ENCODE assay signal across 16 cellular contexts in genomic region chr18:13138822-13139139, GRCh38.
DNase-seq lines count a peak whose midpoint lies in the region; ATAC-seq, FAIRE-seq and TF ChIP-seq lines count a peak whose summit lies in the region.
"Had no signal": no experiment of that assay in that cellular context is flagged by ENCODE, and none has a peak within 500 bp of the region (broad histone marks: within the 10 kb centered on the region; RNA-seq: fewer than 3 reads in every experiment).

No MANE protein-coding gene starts in this region.

- peak overlapping the region; percentile 6; the same call in 1 of the 2 replicates for H3K9ac ChIP-seq in OCI-LY1 (ENCODE audit: low read length)

- FAIRE-seq in pancreas (lab: Jason Lieb, UNC): no peak

- 87 to 91% methylated on average over 5 of the region's 5 CpGs for WGBS in pancreas, 2 donors

- no peaks in the 10 kb centered on the region for H3K27me3 Mint-ChIP-seq in activated T-cell treated with anti-CD3 and anti-CD28 coated beads, Interleukin-2, amount 50 U/mL, for 4 hours (ENCODE audit: low read depth)
- H3K27me3 Mint-ChIP-seq in central memory CD8-positive, alpha-beta T cell: peaks cover 10% of the 10 kb centered on the region

- no peak for ATAC-seq in activated T-cell treated with anti-CD3 and anti-CD28 coated beads, Interleukin-2, amount 50 U/mL, for 4 hours
- ATAC-seq in central memory CD8-positive, alpha-beta T cell (replicated peaks; ENCODE audit: extremely low read depth, poor library complexity, severe bottlenecking): no peak
- no peak for ATAC-seq in stimulated activated effector memory CD8-positive, alpha-beta T cell treated with anti-CD3 and anti-CD28 coated beads, Interleukin-12 subunit alpha, Interleukin-12 subunit beta, amount 100 ng/mL, for 72 hours
- ATAC-seq in HG03342 (IDR thresholded peaks at IDR 0.05; ENCODE audit: unreplicated experiment) (no peak), pancreas (no peak)
- ATAC-seq: foreskin keratinocyte had no signal

- H3K4me3 Mint-ChIP-seq in activated T-cell treated with anti-CD3 and anti-CD28 coated beads, Interleukin-2, amount 50 U/mL, for 4 hours: peak overlapping the region; percentile 89
- peak overlapping the region; percentile 95 for H3K4me3 Mint-ChIP-seq in central memory CD8-positive, alpha-beta T cell
- H3K4me3 Mint-ChIP-seq in stimulated activated effector memory CD8-positive, alpha-beta T cell treated with anti-CD3 and anti-CD28 coated beads, Interleukin-12 subunit alpha, Interleukin-12 subunit beta, amount 100 ng/mL, for 72 hours: peak overlapping the region; percentile 90

- no peaks in the 10 kb centered on the region for H4K20me1 ChIP-seq in OCI-LY1 (ENCODE audit: insufficient read depth, low read length)

- H3K79me2 ChIP-seq in OCI-LY1 (ENCODE audit: insufficient read depth, low read length): no peaks in the 10 kb centered on the region

- no peak for DNase-seq in activated T-cell treated with anti-CD3 and anti-CD28 coated beads, Interleukin-2, amount 50 U/mL, for 4 hours
- DNase-seq in activated T-cell treated with anti-CD3 and anti-CD28 coated beads for 4 hours (no peak), C1 segment of cervical spinal cord (lab: John Stamatoyannopoulos, UW) (no peak), pancreas (no peak)
- DNase-seq in central memory CD8-positive, alpha-beta T cell (ENCODE audit: low spot score in 2 of 2): no peak
- no peak for DNase-seq in stimulated activated effector memory CD8-positive, alpha-beta T cell treated with anti-CD3 and anti-CD28 coated beads, Interleukin-12 subunit alpha, Interleukin-12 subunit beta, amount 100 ng/mL, for 72 hours (ENCODE audit: low spot score in 2 of 2)
- DNase-seq: amniotic stem cell; foreskin keratinocyte; left lung; NCI-H1092; right cardiac atrium; stimulated activated CD4-positive, alpha-beta T cell treated with anti-CD3 and anti-CD28 coated beads, Interleukin-1b, Interleukin-23, amount 100 ng/mL, for 48 hours; T-helper 9 cell; transverse colon had no signal

- H3K9me3 Mint-ChIP-seq in activated T-cell treated with anti-CD3 and anti-CD28 coated beads, Interleukin-2, amount 50 U/mL, for 4 hours: peaks cover 4% of the 10 kb centered on the region
- H3K9me3 Mint-ChIP-seq in central memory CD8-positive, alpha-beta T cell: peaks cover 8% of the 10 kb centered on the region
- H3K9me3 Mint-ChIP-seq in stimulated activated effector memory CD8-positive, alpha-beta T cell treated with anti-CD3 and anti-CD28 coated beads, Interleukin-12 subunit alpha, Interleukin-12 subunit beta, amount 100 ng/mL, for 72 hours: no peaks in the 10 kb centered on the region

- H3K27ac Mint-ChIP-seq in central memory CD8-positive, alpha-beta T cell (ENCODE audit: low read depth): peak overlapping the region; percentile 96
- peak overlapping the region; percentile 88 for H3K27ac Mint-ChIP-seq in stimulated activated effector memory CD8-positive, alpha-beta T cell treated with anti-CD3 and anti-CD28 coated beads, Interleukin-12 subunit alpha, Interleukin-12 subunit beta, amount 100 ng/mL, for 72 hours

- intact Hi-C loops in pancreas (cut with DNase I): no loop called here

- no peaks in the 10 kb centered on the region for H3F3A ChIP-seq in OCI-LY1 (ENCODE audit: insufficient read depth, low read length)

- no peaks in the 10 kb centered on the region for H3K27me3 ChIP-seq in OCI-LY1 (ENCODE audit: insufficient read depth, low read length)
- no peaks in the 10 kb centered on the region for H3K27me3 ChIP-seq in pancreas
- H3K27me3 ChIP-seq: transverse colon had no signal

- peaks cover 23% of the 10 kb centered on the region for H3K4me1 Mint-ChIP-seq in activated T-cell treated with anti-CD3 and anti-CD28 coated beads, Interleukin-2, amount 50 U/mL, for 4 hours (ENCODE audit: low read depth)
- peaks cover 33% of the 10 kb centered on the region for H3K4me1 Mint-ChIP-seq in central memory CD8-positive, alpha-beta T cell
- peaks cover 25% of the 10 kb centered on the region for H3K4me1 Mint-ChIP-seq in stimulated activated effector memory CD8-positive, alpha-beta T cell treated with anti-CD3 and anti-CD28 coated beads, Interleukin-12 subunit alpha, Interleukin-12 subunit beta, amount 100 ng/mL, for 72 hours

- H2AFZ ChIP-seq in OCI-LY1 (ENCODE audit: low read length): no peak overlapping the region

- no peaks in the 10 kb centered on the region; the same call in 1 of the 2 replicates for H3K36me3 ChIP-seq in OCI-LY1 (ENCODE audit: insufficient read depth, low read length)
- no peaks in the 10 kb centered on the region for H3K36me3 ChIP-seq in pancreas
- H3K36me3 ChIP-seq: left lung, transverse colon had no signal

- peaks cover 37% of the 10 kb centered on the region for H3K4me1 ChIP-seq in OCI-LY1 (ENCODE audit: insufficient read depth, low read length, severe bottlenecking)
- H3K4me1 ChIP-seq in pancreas: no peaks in the 10 kb centered on the region
- H3K4me1 ChIP-seq: foreskin keratinocyte had no signal

- H3K9me3 ChIP-seq in OCI-LY1 (ENCODE audit: low read length): peaks cover 14% of the 10 kb centered on the region
- H3K9me3 ChIP-seq in pancreas: peaks cover 0 to 1% (median 0%) of the 10 kb centered on the region in 4 donors

- H3K27ac ChIP-seq in OCI-LY1 (ENCODE audit: low read depth, low read length, poor library complexity, severe bottlenecking) (peak overlapping the region; percentile 44), pancreas (no peak overlapping the region)
- H3K27ac ChIP-seq: foreskin keratinocyte had no signal

- peak overlapping the region; percentile 73 for H3K4me2 ChIP-seq in OCI-LY1 (ENCODE audit: low read length)

- TF ChIP-seq CTCF in OCI-LY1 (IDR thresholded peaks at IDR 0.05; ENCODE audit: low read length) (no peak), pancreas (IDR thresholded peaks at IDR 0.05) (no peak)

- no peaks in the 10 kb centered on the region for H3K36me3 Mint-ChIP-seq in activated T-cell treated with anti-CD3 and anti-CD28 coated beads, Interleukin-2, amount 50 U/mL, for 4 hours (ENCODE audit: insufficient read depth)
- H3K36me3 Mint-ChIP-seq in central memory CD8-positive, alpha-beta T cell (ENCODE audit: insufficient read depth): peaks cover 15% of the 10 kb centered on the region
- no peaks in the 10 kb centered on the region for H3K36me3 Mint-ChIP-seq in stimulated activated effector memory CD8-positive, alpha-beta T cell treated with anti-CD3 and anti-CD28 coated beads, Interleukin-12 subunit alpha, Interleukin-12 subunit beta, amount 100 ng/mL, for 72 hours

- peak overlapping the region; percentile 61 for H3K4me3 ChIP-seq in OCI-LY1 (ENCODE audit: low read depth, low read length, poor library complexity, severe bottlenecking)
- no peak overlapping the region for H3K4me3 ChIP-seq in pancreas

- no peaks in the 10 kb centered on the region for H3K9me2 ChIP-seq in OCI-LY1 (ENCODE audit: low read depth, low read length)
